Comparison of ENCODE assay signal across 16 cellular contexts in the genomic region with DNA sequence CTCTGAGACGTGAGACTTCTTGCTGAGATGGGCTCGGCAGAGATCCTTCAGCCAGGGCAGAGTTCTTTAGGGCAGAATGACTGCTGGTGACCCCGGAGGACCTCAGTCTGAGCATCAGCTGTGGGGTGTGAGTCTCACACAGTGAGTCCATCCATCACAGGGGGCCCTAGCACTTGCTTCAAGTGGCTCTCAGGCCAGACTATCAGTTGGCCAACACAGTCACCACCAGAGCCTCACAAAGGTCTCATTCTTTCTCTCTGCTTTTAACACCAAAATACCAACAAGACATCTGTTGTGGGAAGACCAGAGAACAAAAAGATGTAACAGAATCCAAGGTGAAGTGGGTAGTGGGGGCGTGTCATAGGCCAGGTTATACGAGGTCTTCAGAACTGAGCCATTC.
"Had no signal": no experiment of that assay in that cellular context is flagged by ENCODE, and none has a peak within 500 bp of the region (broad histone marks: within the 10 kb centered on the region; RNA-seq: fewer than 3 reads in every experiment).

No MANE protein-coding gene starts in this region.

- H3K27ac Mint-ChIP-seq: endodermal cell; naive thymus-derived CD8-positive, alpha-beta T cell; neural progenitor cell; stimulated activated naive B cell treated with anti-CD40 and anti-IgM and Interleukin-4, amounts not matched to agents 10 μg/mL and 1 μg/mL and 100 μg/mL, for 72 hours; stimulated activated naive CD8-positive, alpha-beta T cell treated with anti-CD3 and anti-CD28 coated beads, Interleukin-15, amount 100 ng/mL, for 72 hours had no signal

- H3K4me1 Mint-ChIP-seq: endodermal cell; naive thymus-derived CD8-positive, alpha-beta T cell; stimulated activated naive CD8-positive, alpha-beta T cell treated with anti-CD3 and anti-CD28 coated beads, Interleukin-15, amount 100 ng/mL, for 72 hours had no signal

- DNase-seq: dermis blood vessel endothelial cell; endodermal cell; gastrocnemius medialis; islet precursor cell; mammary epithelial cell; naive thymus-derived CD8-positive, alpha-beta T cell; nucleus accumbens; ovary; sigmoid colon; stimulated activated CD4-positive, alpha-beta T cell treated with anti-CD3 and anti-CD28 coated beads, Interleukin-2, amount 100 ng/mL, for 24 hours; stimulated activated CD4-positive, alpha-beta T cell treated with anti-CD3 and anti-CD28 coated beads, Interleukin-4, amount 100 ng/mL, for 4 hours; stimulated activated naive B cell treated with anti-CD40 and anti-IgM and Interleukin-4, amounts not matched to agents 10 μg/mL and 1 μg/mL and 100 μg/mL, for 72 hours; stimulated activated naive CD8-positive, alpha-beta T cell treated with anti-CD3 and anti-CD28 coated beads, Interleukin-15, amount 100 ng/mL, for 72 hours; testis; upper lobe of right lung had no signal

- H3K36me3 Mint-ChIP-seq: naive thymus-derived CD8-positive, alpha-beta T cell; neural progenitor cell; stimulated activated naive B cell treated with anti-CD40 and anti-IgM and Interleukin-4, amounts not matched to agents 10 μg/mL and 1 μg/mL and 100 μg/mL, for 72 hours had no signal

- H3K4me3 Mint-ChIP-seq: endodermal cell; naive thymus-derived CD8-positive, alpha-beta T cell; neural progenitor cell; stimulated activated naive B cell treated with anti-CD40 and anti-IgM and Interleukin-4, amounts not matched to agents 10 μg/mL and 1 μg/mL and 100 μg/mL, for 72 hours; stimulated activated naive CD8-positive, alpha-beta T cell treated with anti-CD3 and anti-CD28 coated beads, Interleukin-15, amount 100 ng/mL, for 72 hours had no signal

- H3K27me3 Mint-ChIP-seq: stimulated activated naive B cell treated with anti-CD40 and anti-IgM and Interleukin-4, amounts not matched to agents 10 μg/mL and 1 μg/mL and 100 μg/mL, for 72 hours had no signal
